18 cellular contexts compared by ENCODE assay signal in genomic region chr4:67456577-67457196, GRCh38.
A peak's percentile ranks its signal among the peaks of the same experiment; 100 is the strongest.
DNase-seq lines count a peak whose midpoint lies in the region; ATAC-seq, FAIRE-seq and TF ChIP-seq lines count a peak whose summit lies in the region.
"Had no signal": no experiment of that assay in that cellular context is flagged by ENCODE, and none has a peak within 500 bp of the region (broad histone marks: within the 10 kb centered on the region; RNA-seq: fewer than 3 reads in every experiment).

No MANE protein-coding gene starts in this region.

- no peaks in the 10 kb centered on the region for H3K9me1 ChIP-seq in K562 (ENCODE audit: control insufficient read depth, insufficient read depth, low read length)

- H4K20me1 ChIP-seq in K562 (replicated peaks; ENCODE audit: control insufficient read depth, insufficient read depth, low read length), result no peaks in the 10 kb centered on the region

- DNase-seq in GM19239 (ENCODE audit: insufficient read length, low spot score) (no peak), M059J (ENCODE audit: low read depth) (peak; percentile 15), K562 (ENCODE audit: extremely low read depth in 1 of 4, low spot score in 3 of 4) (peak in 1 of 4 experiments; percentile 38), left colon (peak; percentile 35 to 42), iPS-NIHi7 (ENCODE audit: extremely low spot score) (no peak), T-helper 2 cell (no peak), NCI-H748 (lab: John Stamatoyannopoulos, UW; ENCODE audit: unreplicated experiment) (no peak)
- DNase-seq: AML-193, NCI-H1092 treated with DMSO at 0.1 percent for 48 hours, NCI-H1694, NCI-H345, NCI-H526, PC-3, SJCRH30 had no signal

- TF ChIP-seq RAD21 in K562 (CRISPR knock-in tag; conservative IDR thresholded peaks at IDR 0.05 in 1 of 2, IDR thresholded peaks at IDR 0.05 in 1 of 2), result no peak

- peak overlapping the region; percentile 50; the same call in 2 of the 3 replicates for H3K27ac ChIP-seq in K562 (ENCODE audit: extremely low read depth, low read depth, low read length)
- H3K27ac ChIP-seq: HL-60, SJCRH30 had no signal

- H3K4me1 Mint-ChIP-seq in activated T-helper 17 cell treated with anti-CD3 and anti-CD28 coated beads, Interleukin-2, amount 50 U/mL, for 72 hours, result no peaks in the 10 kb centered on the region

- H3K4me3 Mint-ChIP-seq in activated T-helper 17 cell treated with anti-CD3 and anti-CD28 coated beads, Interleukin-2, amount 50 U/mL, for 72 hours, result no peak overlapping the region
- H3K4me3 Mint-ChIP-seq: CD4-positive, CD25-positive, alpha-beta regulatory T cell had no signal

- no peak for TF ChIP-seq POLR2A in K562 (conservative IDR thresholded peaks at IDR 0.05)

- H3K4me1 ChIP-seq in K562 (replicated peaks in 1 of 2; ENCODE audit: control insufficient read depth in 2 of 2, insufficient read depth in 2 of 2, low read length in 2 of 2), result 0 out of 5 replicates have a peak, but pooled peaks cover 0 to 3% of the 10 kb centered on the region in 2 experiments
- H3K4me1 ChIP-seq: HAP-1, SJCRH30 had no signal

- H3K9ac ChIP-seq in K562 (ENCODE audit: insufficient read depth in 1 of 2, low read depth in 2 of 2, low read length in 2 of 2), result no peak overlapping the region

- no peaks in the 10 kb centered on the region for H3K79me2 ChIP-seq in K562 (ENCODE audit: control insufficient read depth, insufficient read depth, low read length)

- BruUV-seq in K562 (replicated peaks; lab: Mats Ljungman, UMichigan), result no TSS peak

- intact Hi-C loops in K562 (cut with micrococcal nuclease) (no loop called here), left colon (cut with DNase I, micrococcal nuclease) (no loop called here)

- H2AFZ ChIP-seq in K562 (ENCODE audit: low read depth, low read length), result no peak overlapping the region

- H3K27me3 Mint-ChIP-seq in activated T-helper 17 cell treated with anti-CD3 and anti-CD28 coated beads, Interleukin-2, amount 50 U/mL, for 72 hours, result no peaks in the 10 kb centered on the region
- H3K27me3 Mint-ChIP-seq: CD4-positive, CD25-positive, alpha-beta regulatory T cell had no signal

- 61% methylated on average over 5 of the region's 5 CpGs for WGBS in K562 (ENCODE audit: insufficient coverage, low coverage, missing lambda C conversion rate)

- TF ChIP-seq CTCF in K562 (IDR thresholded peaks at IDR 0.05 in 2 of 3, conservative IDR thresholded peaks at IDR 0.05 in 1 of 3; ENCODE audit: insufficient read depth in 2 of 3, low read depth in 1 of 3, low read length in 3 of 3), result no peak

- ATAC-seq in K562 (peak; percentile 54), left colon (peak; percentile 96)
- ATAC-seq in activated T-helper 17 cell treated with anti-CD3 and anti-CD28 coated beads, Interleukin-2, amount 50 U/mL, for 72 hours (replicated peaks), result no peak
- ATAC-seq: PC-3 had no signal

- no peak overlapping the region for H3K4me3 ChIP-seq in K562
- H3K4me3 ChIP-seq: HAP-1, SJCRH30 had no signal

- TF ChIP-seq EP300 in K562 (IDR thresholded peaks at IDR 0.05; ENCODE audit: low read length), result no peak

- no peak overlapping the region for H3K4me2 ChIP-seq in K562 (ENCODE audit: insufficient read depth, low read length)

- H3K9me3 Mint-ChIP-seq in activated T-helper 17 cell treated with anti-CD3 and anti-CD28 coated beads, Interleukin-2, amount 50 U/mL, for 72 hours, result no peaks in the 10 kb centered on the region

- CTCF ChIA-PET in K562 (lab: Yijun Ruan, JAX; ENCODE audit: low intra/inter-chr PET ratio), result no interaction called here

- H3K27me3 ChIP-seq in K562 (ENCODE audit: control insufficient read depth in 2 of 2, insufficient read depth in 2 of 2, low read length in 2 of 2), result no peaks in the 10 kb centered on the region
- H3K27me3 ChIP-seq: SJCRH30 had no signal

- peaks cover 62% of the 10 kb centered on the region for H3K36me3 Mint-ChIP-seq in activated T-helper 17 cell treated with anti-CD3 and anti-CD28 coated beads, Interleukin-2, amount 50 U/mL, for 72 hours (ENCODE audit: low read depth)

- in situ Hi-C loops in K562 (cut with MboI), result no loop called here

- peak; percentile 37 for FAIRE-seq in GM19239 (lab: Jason Lieb, UNC)
- peak; percentile 37 for FAIRE-seq in K562 (lab: Jason Lieb, UNC)

- H3K9me3 ChIP-seq in K562 (replicated peaks; ENCODE audit: control insufficient read depth, insufficient read depth, low read depth, low read length), result no peaks in the 10 kb centered on the region
- H3K9me3 ChIP-seq: HAP-1 had no signal

- no peak overlapping the region for H3K27ac Mint-ChIP-seq in activated T-helper 17 cell treated with anti-CD3 and anti-CD28 coated beads, Interleukin-2, amount 50 U/mL, for 72 hours

- H3K36me3 ChIP-seq in K562 (ENCODE audit: control insufficient read depth, insufficient read depth, low read length), result peaks cover 27% of the 10 kb centered on the region; the same call in 2 of the 3 replicates
- H3K36me3 ChIP-seq: SJCRH30 had no signal

- POLR2A ChIA-PET in K562 (lab: Yijun Ruan, JAX), result interaction anchor here (0.7 kb wide), 1 partner anchor 23 kb away, joined by 3 read pairs; no protein-coding TSS in a partner anchor

TF ChIP-seq in K562, 482 proteins besides CTCF, POLR2A, EP300 and RAD21 (continues in another document):
- TF ChIP-seq ARHGAP35 (IDR thresholded peaks at IDR 0.05; ENCODE audit: partially characterized antibody), result no peak
- TF ChIP-seq ZFP36 (IDR thresholded peaks at IDR 0.05; ENCODE audit: low read depth, low read length, partially characterized antibody), result no peak
- TF ChIP-seq PHB (CRISPR knock-in tag; IDR thresholded peaks at IDR 0.05), result no peak
- TF ChIP-seq SRF (CRISPR knock-in tag; IDR thresholded peaks at IDR 0.05), result peak in 1 of 2 experiments; percentile 92; a peak in 2 of 4 replicates
- TF ChIP-seq GTF2B (IDR thresholded peaks at IDR 0.05; ENCODE audit: extremely low read depth, insufficient read length), result no peak
- no peak for TF ChIP-seq IFI16 (CRISPR knock-in tag; IDR thresholded peaks at IDR 0.05)
- TF ChIP-seq KDM5B (IDR thresholded peaks at IDR 0.05; ENCODE audit: insufficient replicate concordance, low read depth, low read length), result no peak
- no peak for TF ChIP-seq MYBL2 (IDR thresholded peaks at IDR 0.05; ENCODE audit: low read depth)
- no peak for TF ChIP-seq MYBL2 (CRISPR knock-in tag; IDR thresholded peaks at IDR 0.05; ENCODE audit: borderline replicate concordance)
- no peak for TF ChIP-seq MITF (IDR thresholded peaks at IDR 0.05)
- peak; percentile 28; the same call in 1 of the 2 replicates for TF ChIP-seq NFIC (IDR thresholded peaks at IDR 0.05)
- no peak for TF ChIP-seq GATAD2A (IDR thresholded peaks at IDR 0.05)
- TF ChIP-seq ZBTB9 (CRISPR knock-in tag; IDR thresholded peaks at IDR 0.05), result no peak
- TF ChIP-seq CSDE1 (IDR thresholded peaks at IDR 0.05), result no peak
- TF ChIP-seq STAT5A (IDR thresholded peaks at IDR 0.05; ENCODE audit: borderline replicate concordance, low read length), result peak; percentile 82
- TF ChIP-seq STAG1 (CRISPR knock-in tag; IDR thresholded peaks at IDR 0.05; ENCODE audit: borderline replicate concordance), result no peak
- TF ChIP-seq HMGXB4 (CRISPR knock-in tag; IDR thresholded peaks at IDR 0.05), result no peak
- TF ChIP-seq ESRRA (IDR thresholded peaks at IDR 0.05; ENCODE audit: borderline replicate concordance, low read depth), result peak; percentile 28; the same call in 1 of the 2 replicates
- peak; percentile 48 for TF ChIP-seq RFX1 (IDR thresholded peaks at IDR 0.05)

Comparison
In these comparisons a context has a peak if more than half of its experiments do, and no peak if none do; other contexts are left out.
1. DNase-seq: peak in M059J (single experiment) and left colon (2 of 2); none in GM19239 (single experiment), iPS-NIHi7 (single experiment), T-helper 2 cell (0 of 5) and NCI-H748 (single experiment).